In the genomic region with DNA sequence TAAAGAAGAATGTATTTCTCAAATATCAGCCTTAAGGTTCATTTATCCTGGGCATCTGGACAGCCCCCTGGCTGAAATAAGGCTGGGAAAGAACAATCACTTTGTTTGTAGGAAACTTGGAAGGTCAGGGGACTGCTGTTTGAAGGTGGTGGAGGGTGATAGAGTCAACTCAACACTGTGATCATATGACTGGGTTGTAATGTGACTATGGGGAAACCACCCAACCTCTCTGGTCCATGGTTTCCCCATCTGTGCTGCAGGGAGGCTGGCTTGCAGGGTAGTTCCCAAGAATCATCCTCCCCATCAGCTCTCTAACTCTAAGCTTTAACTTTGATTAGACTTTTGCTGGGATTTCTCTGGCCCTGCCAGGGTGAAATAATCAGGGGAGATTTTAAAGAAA, we compare ENCODE assay signal across 14 cellular contexts. TPM values are rescaled to one million over a fixed set of nuclear protein-coding genes. Genes with fewer than 3 reads are reported as not detected.
DNase-seq lines count a peak whose midpoint lies in the region; ATAC-seq and TF ChIP-seq lines count a peak whose summit lies in the region.
"Had no signal": no experiment of that assay in that cellular context is flagged by ENCODE, and none has a peak within 500 bp of the region (broad histone marks: within the 10 kb centered on the region; RNA-seq: fewer than 3 reads in every experiment).

No MANE protein-coding gene starts in this region.

- CTCF ChIA-PET in PC-9 (lab: Charles Lee): no interaction called here

- H3K4me1 ChIP-seq in PC-9 (replicated peaks; ENCODE audit: insufficient read depth): peaks cover 26% of the 10 kb centered on the region
- peaks cover 34% of the 10 kb centered on the region for H3K4me1 ChIP-seq in skeletal muscle satellite cell (ENCODE audit: control insufficient read depth, insufficient read depth, low read length)

- POLR2A ChIA-PET in PC-9 (lab: Charles Lee; ENCODE audit: unreplicated experiment): no interaction called here

- peaks cover 8% of the 10 kb centered on the region for H3K36me3 Mint-ChIP-seq in T-helper 1 cell treated with Interleukin-12 subunit alpha and Interleukin-12 subunit beta and Interleukin-4 antibody, amounts not matched to agents 30 μg/mL and 1 μg/mL, for 36 hours (ENCODE audit: low read depth)

- H4K20me1 ChIP-seq in PC-9 (ENCODE audit: insufficient read depth): no peaks in the 10 kb centered on the region

- H3K9me3 Mint-ChIP-seq in T-helper 1 cell treated with Interleukin-12 subunit alpha and Interleukin-12 subunit beta and Interleukin-4 antibody, amounts not matched to agents 30 μg/mL and 1 μg/mL, for 36 hours: no peaks in the 10 kb centered on the region
- H3K9me3 Mint-ChIP-seq: IgD-negative memory B cell had no signal

- peaks cover 9% of the 10 kb centered on the region for H3F3A ChIP-seq in PC-9 (ENCODE audit: insufficient read depth, low read depth)

- H3K4me1 Mint-ChIP-seq in T-helper 1 cell treated with Interleukin-12 subunit alpha and Interleukin-12 subunit beta and Interleukin-4 antibody, amounts not matched to agents 30 μg/mL and 1 μg/mL, for 36 hours (ENCODE audit: low read depth): peaks cover 15% of the 10 kb centered on the region

- no peak for TF ChIP-seq CTCF in PC-9 (conservative IDR thresholded peaks at IDR 0.05)

- H3K4me3 Mint-ChIP-seq in T-helper 1 cell treated with Interleukin-12 subunit alpha and Interleukin-12 subunit beta and Interleukin-4 antibody, amounts not matched to agents 30 μg/mL and 1 μg/mL, for 36 hours: no peak overlapping the region
- H3K4me3 Mint-ChIP-seq: IgD-negative memory B cell had no signal

- intact Hi-C loops in PC-9 (cut with micrococcal nuclease; ENCODE audit: unreplicated experiment): loop anchor here (5.0 kb wide), 2 partner anchors 132 to 247 kb away; no protein-coding TSS in a partner anchor

- ATAC-seq in HG02588 (IDR thresholded peaks at IDR 0.05; ENCODE audit: unreplicated experiment) (peak; percentile 88), GM21737 (IDR thresholded peaks at IDR 0.05; ENCODE audit: unreplicated experiment) (no peak)

- H3K4me3 ChIP-seq in PC-9 (no peak overlapping the region), skeletal muscle satellite cell (ENCODE audit: low read length) (no peak overlapping the region)
- H3K4me3 ChIP-seq: skin epidermis had no signal

- peaks cover under 1% of the 10 kb centered on the region; the same call in 1 of the 2 replicates for H3K79me2 ChIP-seq in PC-9 (ENCODE audit: low read depth)

- H3K4me2 ChIP-seq in PC-9 (peak overlapping the region; percentile 69), skeletal muscle satellite cell (ENCODE audit: low read length) (peak overlapping the region; percentile 45)

- BruUV-seq in PC-9 (replicated peaks; lab: Mats Ljungman, UMichigan): no TSS peak

- H3K9ac ChIP-seq in skeletal muscle satellite cell (ENCODE audit: low read depth, low read length): peak overlapping the region; percentile 79

- DNase-seq in T-helper 1 cell (no peak), PC-9 (no peak), NCI-H2171 treated with DMSO at 0.1 percent for 48 hours (lab: John Stamatoyannopoulos, UW) (no peak), SHP77 treated with DMSO at 0.1 percent for 48 hours (lab: John Stamatoyannopoulos, UW) (no peak)
- DNase-seq: activated CD4-positive, CD25-positive, alpha-beta regulatory T cell; NCI-H1105 had no signal

- H3K9me2 ChIP-seq in PC-9 (ENCODE audit: insufficient read depth): no peaks in the 10 kb centered on the region

- H3K27me3 Mint-ChIP-seq in T-helper 1 cell treated with Interleukin-12 subunit alpha and Interleukin-12 subunit beta and Interleukin-4 antibody, amounts not matched to agents 30 μg/mL and 1 μg/mL, for 36 hours (ENCODE audit: low read depth): no peaks in the 10 kb centered on the region
- H3K27me3 Mint-ChIP-seq: IgD-negative memory B cell had no signal

- peak overlapping the region; percentile 42 for H3K27ac Mint-ChIP-seq in T-helper 1 cell treated with Interleukin-12 subunit alpha and Interleukin-12 subunit beta and Interleukin-4 antibody, amounts not matched to agents 30 μg/mL and 1 μg/mL, for 36 hours
- H3K27ac Mint-ChIP-seq: IgD-negative memory B cell had no signal

- no peaks in the 10 kb centered on the region for H3K9me3 ChIP-seq in PC-9 (ENCODE audit: insufficient read depth, low read depth)
- H3K9me3 ChIP-seq in skeletal muscle satellite cell (replicated peaks; ENCODE audit: low read length): no peaks in the 10 kb centered on the region

- no peaks in the 10 kb centered on the region for H3K36me3 ChIP-seq in PC-9 (ENCODE audit: low read depth)
- H3K36me3 ChIP-seq in skeletal muscle satellite cell (ENCODE audit: insufficient read depth, low read length): peaks cover 5% of the 10 kb centered on the region

- H3K27ac ChIP-seq in PC-9: peak overlapping the region; percentile 88
- H3K27ac ChIP-seq: 22Rv1 had no signal

- no peak overlapping the region for H2AFZ ChIP-seq in PC-9

- H3K27me3 ChIP-seq in PC-9 (ENCODE audit: insufficient read depth, low read depth): no peaks in the 10 kb centered on the region
- no peaks in the 10 kb centered on the region for H3K27me3 ChIP-seq in skeletal muscle satellite cell (ENCODE audit: control insufficient read depth, insufficient read depth, low read length)

RNA-seq across cellular contexts. Expression of a gene that starts 10.0 kb away (rescaled TPM):
- total RNA-seq in PC-9 (2021): 0.13 TPM in 1 of 2 replicates, not detected in the other
- 4.6 and 11.9 TPM in 2 replicates for total RNA-seq in skeletal muscle satellite cell (2012; rRNA removed)
- total RNA-seq: G401 had no signal
